Comparison of ENCODE assay signal across 1 cellular context in the genomic region with DNA sequence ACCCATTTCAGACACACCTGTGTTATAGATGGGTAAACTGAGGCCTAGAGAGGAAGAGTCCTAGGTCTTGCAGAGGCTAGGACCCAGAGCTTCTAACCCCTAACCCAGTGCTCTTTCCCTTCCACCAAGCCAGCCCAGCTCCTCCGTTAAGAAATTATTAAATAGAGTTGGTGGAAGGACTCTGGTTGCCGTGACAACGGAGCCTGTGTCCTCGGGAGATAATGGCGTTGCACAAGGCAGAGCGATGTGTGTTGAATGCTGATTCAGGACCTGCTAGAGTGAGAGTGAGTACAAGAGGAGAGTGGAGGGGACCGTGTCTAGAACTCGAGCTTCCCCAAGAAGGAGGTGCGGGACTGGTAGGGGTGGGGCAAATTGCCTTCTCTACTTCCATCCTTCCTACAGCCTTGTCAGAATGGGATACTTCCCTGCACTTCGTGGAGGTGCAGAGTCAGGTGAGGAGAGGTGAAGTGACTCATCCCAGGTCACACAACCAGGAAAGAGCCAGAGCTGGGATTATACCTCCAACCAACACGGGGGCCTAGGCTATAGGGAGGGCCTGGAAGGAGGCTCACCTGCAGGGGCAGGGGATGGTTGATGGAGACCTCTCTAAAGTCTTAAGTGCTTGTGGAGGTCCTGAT.
TF ChIP-seq lines count a peak whose summit lies in the region.

No MANE protein-coding gene starts in this region.

TF ChIP-seq in SK-N-SH, 30 proteins besides CTCF, POLR2A, EP300 and RAD21 (continued from another document):
- TF ChIP-seq MAX (IDR thresholded peaks at IDR 0.05; ENCODE audit: low read depth), result no peak
- no peak for TF ChIP-seq CHD2 (IDR thresholded peaks at IDR 0.05; ENCODE audit: low read length, partially characterized antibody)
- TF ChIP-seq YY1 (IDR thresholded peaks at IDR 0.05; ENCODE audit: low read depth), result no peak
- no peak for TF ChIP-seq FOXM1 (IDR thresholded peaks at IDR 0.05; ENCODE audit: low read depth)
- no peak for TF ChIP-seq NRF1 (IDR thresholded peaks at IDR 0.05; ENCODE audit: low read depth, low read length)
- no peak for TF ChIP-seq MEF2A (IDR thresholded peaks at IDR 0.05; ENCODE audit: borderline replicate concordance, low read depth)
